21 cellular contexts compared by ENCODE assay signal in genomic region chr5:129406440-129406839, GRCh38. TPM values are rescaled to one million over a fixed set of nuclear protein-coding genes. Genes with fewer than 3 reads are reported as not detected.
DNase-seq lines count a peak whose midpoint lies in the region; ATAC-seq and TF ChIP-seq lines count a peak whose summit lies in the region.
"Had no signal": no experiment of that assay in that cellular context is flagged by ENCODE, and none has a peak within 500 bp of the region (broad histone marks: within the 10 kb centered on the region; RNA-seq: fewer than 3 reads in every experiment).

No MANE protein-coding gene starts in this region.

- H2BK5ac ChIP-seq in IMR-90 (ENCODE audit: low read depth, low read length, poor library complexity, severe bottlenecking): no peak overlapping the region

- dilution Hi-C loops in IMR-90 (cut with HindIII; ENCODE audit: low sequenced_read_pairs, unreplicated experiment): no loop called here

- no peak for TF ChIP-seq CTCF in IMR-90 (conservative IDR thresholded peaks at IDR 0.05; ENCODE audit: low read depth, low read length)
- no peak for TF ChIP-seq CTCF in choroid plexus epithelial cell (conservative IDR thresholded peaks at IDR 0.05; ENCODE audit: low read depth, low read length)
- TF ChIP-seq CTCF in ovary (IDR thresholded peaks at IDR 0.05): no peak

- no peak overlapping the region for H3K56ac ChIP-seq in IMR-90 (ENCODE audit: extremely low read depth, insufficient read depth, low read length)

- H3K9me3 ChIP-seq in IMR-90 (ENCODE audit: control insufficient read depth, insufficient read depth, low read length): no peaks in the 10 kb centered on the region
- H3K9me3 ChIP-seq in ovary: no peaks in the 10 kb centered on the region
- H3K9me3 ChIP-seq: HAP-1 had no signal

- intact Hi-C loops in IMR-90 (cut with micrococcal nuclease) (no loop called here), ovary (cut with DNase I) (no loop called here)

- POLR2A ChIA-PET in IMR-90 (lab: Charles Lee; ENCODE audit: unreplicated experiment): no interaction called here

- TF ChIP-seq POLR2A in IMR-90 (IDR thresholded peaks at IDR 0.05; ENCODE audit: low read depth, low read length) (no peak), ovary (IDR thresholded peaks at IDR 0.05) (no peak)

- DNase-seq in H4 (ENCODE audit: low spot score): peak; percentile 50
- peak; percentile 2 for DNase-seq in IMR-90
- peak; percentile 1 for DNase-seq in choroid plexus epithelial cell (ENCODE audit: low read depth)
- DNase-seq in iris pigment epithelial cell (ENCODE audit: low read depth): peak; percentile 25
- no peak for DNase-seq in activated T-cell treated with anti-CD3 and anti-CD28 coated beads, Interleukin-2, amount 50 U/mL, for 4 hours
- DNase-seq in ovary: no peak
- DNase-seq: 8988T; C1 segment of cervical spinal cord; Calu3; CD4-positive, alpha-beta memory T cell; COR-L47; DMS53; DMS79 treated with DMSO at 0.1 percent for 48 hours; GF-D8 had no signal

- H3K4me3 ChIP-seq in IMR-90 (ENCODE audit: insufficient read depth, low read depth, low read length) (no peak overlapping the region), choroid plexus epithelial cell (ENCODE audit: low read depth, low read length) (no peak overlapping the region), ovary (no peak overlapping the region)
- H3K4me3 ChIP-seq: GM23338, HAP-1 had no signal

- H3K4me1 Mint-ChIP-seq in activated T-cell treated with anti-CD3 and anti-CD28 coated beads, Interleukin-2, amount 50 U/mL, for 4 hours (ENCODE audit: low read depth): no peaks in the 10 kb centered on the region
- H3K4me1 Mint-ChIP-seq: CD4-positive, alpha-beta memory T cell had no signal

- no peaks in the 10 kb centered on the region for H3K27me3 ChIP-seq in IMR-90 (ENCODE audit: control insufficient read depth, insufficient read depth, low read length)
- peaks cover 2% of the 10 kb centered on the region for H3K27me3 ChIP-seq in ovary

- H4K20me1 ChIP-seq in IMR-90 (ENCODE audit: insufficient read depth, low read length): no peaks in the 10 kb centered on the region

- no peak overlapping the region for H3K23ac ChIP-seq in IMR-90 (ENCODE audit: low read depth, low read length)

- H2AK9ac ChIP-seq in IMR-90 (replicated peaks; ENCODE audit: low read depth, low read length, poor library complexity): no peak overlapping the region

- H3K36me3 ChIP-seq in IMR-90 (ENCODE audit: control insufficient read depth, insufficient read depth, low read length): no peaks in the 10 kb centered on the region
- no peaks in the 10 kb centered on the region for H3K36me3 ChIP-seq in ovary
- H3K36me3 ChIP-seq: HAP-1 had no signal

- no peak for TF ChIP-seq RAD21 in IMR-90 (IDR thresholded peaks at IDR 0.05; ENCODE audit: low read length)

- no peak overlapping the region for H4K91ac ChIP-seq in IMR-90 (ENCODE audit: insufficient read depth, low read depth, low read length)

- TF ChIP-seq EP300 in ovary (IDR thresholded peaks at IDR 0.05): no peak

- no peak overlapping the region for H3K14ac ChIP-seq in IMR-90 (replicated peaks; ENCODE audit: low read depth, low read length)

- no peak overlapping the region for H2BK120ac ChIP-seq in IMR-90 (ENCODE audit: low read depth, low read length)

- no peaks in the 10 kb centered on the region for H3K36me3 Mint-ChIP-seq in activated T-cell treated with anti-CD3 and anti-CD28 coated beads, Interleukin-2, amount 50 U/mL, for 4 hours (ENCODE audit: insufficient read depth)
- H3K36me3 Mint-ChIP-seq: CD4-positive, alpha-beta memory T cell had no signal

- no peaks in the 10 kb centered on the region for H3K9me3 Mint-ChIP-seq in activated T-cell treated with anti-CD3 and anti-CD28 coated beads, Interleukin-2, amount 50 U/mL, for 4 hours
- H3K9me3 Mint-ChIP-seq: CD4-positive, alpha-beta memory T cell; GM23338 had no signal

- no peak overlapping the region for H3K4ac ChIP-seq in IMR-90 (ENCODE audit: low read depth, low read length)

- no peak overlapping the region for H3K18ac ChIP-seq in IMR-90 (ENCODE audit: low read depth, low read length)

- no peaks in the 10 kb centered on the region for H3K79me1 ChIP-seq in IMR-90 (ENCODE audit: low read depth in 1 of 2, low read length in 2 of 2)

- no peak overlapping the region for H3K9ac ChIP-seq in IMR-90 (ENCODE audit: low read depth, low read length)

- H3K27me3 Mint-ChIP-seq in activated T-cell treated with anti-CD3 and anti-CD28 coated beads, Interleukin-2, amount 50 U/mL, for 4 hours (ENCODE audit: low read depth): no peaks in the 10 kb centered on the region
- H3K27me3 Mint-ChIP-seq: CD4-positive, alpha-beta memory T cell had no signal

- H3K9me1 ChIP-seq in IMR-90 (ENCODE audit: insufficient read depth, low read length): no peaks in the 10 kb centered on the region

- no peak overlapping the region for H2BK15ac ChIP-seq in IMR-90 (ENCODE audit: low read depth, low read length)

- no peak overlapping the region for H4K8ac ChIP-seq in IMR-90 (ENCODE audit: low read depth in 2 of 2, low read length in 2 of 2)

- no peak overlapping the region for H2AK5ac ChIP-seq in IMR-90 (ENCODE audit: low read depth, low read length)

- in situ Hi-C loops in IMR-90 (cut with MboI; ENCODE audit: low sequenced_read_pairs): no loop called here

- H2BK20ac ChIP-seq in IMR-90 (ENCODE audit: low read depth, low read length): no peak overlapping the region

- BruUV-seq in IMR-90 (replicated peaks; lab: Mats Ljungman, UMichigan): no TSS peak

- peak; percentile 66 for ATAC-seq in IMR-90 (ENCODE audit: low read depth)
- ATAC-seq in activated T-cell treated with anti-CD3 and anti-CD28 coated beads, Interleukin-2, amount 50 U/mL, for 4 hours: no peak
- ATAC-seq in HG02885 (IDR thresholded peaks at IDR 0.05; ENCODE audit: poor library complexity, unreplicated experiment): no peak
- no peak for ATAC-seq in HG03135 (IDR thresholded peaks at IDR 0.05; ENCODE audit: unreplicated experiment)
- ATAC-seq: GM23338 had no signal

- H2AFZ ChIP-seq in IMR-90 (replicated peaks; ENCODE audit: low read length, poor library complexity): no peak overlapping the region
- H2AFZ ChIP-seq: GM23338 had no signal

- no peak overlapping the region for H3K4me3 Mint-ChIP-seq in activated T-cell treated with anti-CD3 and anti-CD28 coated beads, Interleukin-2, amount 50 U/mL, for 4 hours
- H3K4me3 Mint-ChIP-seq: CD4-positive, alpha-beta memory T cell; GM23338 had no signal

- no peak overlapping the region for H3K4me2 ChIP-seq in IMR-90 (ENCODE audit: low read depth, low read length)
- H3K4me2 ChIP-seq: GM23338 had no signal

- no peak overlapping the region for H3K27ac ChIP-seq in IMR-90 (ENCODE audit: insufficient read depth, low read length)
- H3K27ac ChIP-seq in ovary: no peak overlapping the region

- CTCF ChIA-PET in IMR-90 (lab: Yijun Ruan, JAX): no interaction called here

- H3K4me1 ChIP-seq in IMR-90 (ENCODE audit: control insufficient read depth, insufficient read depth, low read length) (peaks cover 2% of the 10 kb centered on the region; the same call in 1 of the 2 replicates), ovary (ENCODE audit: insufficient read depth) (no peaks in the 10 kb centered on the region)
- H3K4me1 ChIP-seq: HAP-1 had no signal

- H4K5ac ChIP-seq in IMR-90 (ENCODE audit: low read depth, low read length): no peak overlapping the region

TF ChIP-seq in IMR-90, 13 proteins besides CTCF, POLR2A, EP300 and RAD21:
- TF ChIP-seq, protein P1, sequence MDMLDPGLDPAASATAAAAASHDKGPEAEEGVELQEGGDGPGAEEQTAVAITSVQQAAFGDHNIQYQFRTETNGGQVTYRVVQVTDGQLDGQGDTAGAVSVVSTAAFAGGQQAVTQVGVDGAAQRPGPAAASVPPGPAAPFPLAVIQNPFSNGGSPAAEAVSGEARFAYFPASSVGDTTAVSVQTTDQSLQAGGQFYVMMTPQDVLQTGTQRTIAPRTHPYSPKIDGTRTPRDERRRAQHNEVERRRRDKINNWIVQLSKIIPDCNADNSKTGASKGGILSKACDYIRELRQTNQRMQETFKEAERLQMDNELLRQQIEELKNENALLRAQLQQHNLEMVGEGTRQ (IDR thresholded peaks at IDR 0.05; ENCODE audit: low read depth, low read length): no peak
- TF ChIP-seq RFX5 (IDR thresholded peaks at IDR 0.05; ENCODE audit: low read depth, low read length) (no peak), NFE2L2 (IDR thresholded peaks at IDR 0.05; ENCODE audit: low read depth, low read length) (no peak), MXI1 (IDR thresholded peaks at IDR 0.05; ENCODE audit: borderline replicate concordance, low read depth, low read length) (no peak), CEBPB (IDR thresholded peaks at IDR 0.05; ENCODE audit: low read depth, low read length) (no peak; the same call in 1 of the 2 replicates), MAFK (IDR thresholded peaks at IDR 0.05; ENCODE audit: low read depth, low read length) (no peak), SMC3 (IDR thresholded peaks at IDR 0.05; ENCODE audit: low read depth, low read length) (no peak), FOS (IDR thresholded peaks at IDR 0.05; ENCODE audit: low read depth, low read length) (no peak), ELK1 (IDR thresholded peaks at IDR 0.05; ENCODE audit: borderline replicate concordance, low read depth, low read length) (no peak), BHLHE40 (IDR thresholded peaks at IDR 0.05; ENCODE audit: low read depth, low read length) (no peak), MAZ (IDR thresholded peaks at IDR 0.05; ENCODE audit: borderline replicate concordance, low read depth, low read length) (no peak), RCOR1 (IDR thresholded peaks at IDR 0.05; ENCODE audit: insufficient replicate concordance, low read length) (no peak), CHD1 (IDR thresholded peaks at IDR 0.05; ENCODE audit: low read depth, low read length) (no peak)

RNA-seq across cellular contexts. Expression of gene ADAMTS19, which starts 53.7 kb away (rescaled TPM):
- 39.3 and 45.1 TPM in 2 replicates for total RNA-seq in H4 (2014; rRNA removed; shearing (Covaris generic))
- total RNA-seq in IMR-90 (2012; rRNA removed) (under 0.01 and 0.28 TPM in 2 replicates), ovary (10 to 100 TPM in 1 of 7 donors, 1 to 10 TPM in 6; 1.0 to 23.5 (median 3.4) TPM)
- polyA plus RNA-seq in IMR-90 (2012; rRNA removed) (0.11 and 0.17 TPM in 2 replicates), ovary (1 to 10 TPM in 1 of 2 donors, under 1 TPM in 1; 0.18 to 2.2 TPM)
- 0.01 and 0.24 TPM in 2 replicates for polyA plus RNA-seq in IMR-90 (2012; cell fraction: cytosol; rRNA removed)
- polyA plus RNA-seq in IMR-90 (2012; cell fraction: nucleus; rRNA removed; ENCODE audit: low replicate concordance): 0.25 and 0.38 TPM in 2 replicates
- total RNA-seq in activated T-cell treated with anti-CD3 and anti-CD28 coated beads, Interleukin-2, amount 50 U/mL, for 4 hours: under 1 TPM in 1 of 3 donors, not detected in 2; 0.14 TPM
- total RNA-seq: A673; Calu3; CD4-positive, alpha-beta memory T cell; Daoy; G401 had no signal
- polyA plus RNA-seq: CD4-positive, alpha-beta memory T cell had no signal

Comparison
In these comparisons a context has a peak if more than half of its experiments do, and no peak if none do; other contexts are left out.
1. DNase-seq: peak in H4 (single experiment), IMR-90 (single experiment), choroid plexus epithelial cell (single experiment) and iris pigment epithelial cell (single experiment); none in activated T-cell treated with anti-CD3 and anti-CD28 coated beads, Interleukin-2, amount 50 U/mL, for 4 hours (single experiment) and ovary (0 of 5).